ENCODE assay signal across 8 cellular contexts in the genomic region with DNA sequence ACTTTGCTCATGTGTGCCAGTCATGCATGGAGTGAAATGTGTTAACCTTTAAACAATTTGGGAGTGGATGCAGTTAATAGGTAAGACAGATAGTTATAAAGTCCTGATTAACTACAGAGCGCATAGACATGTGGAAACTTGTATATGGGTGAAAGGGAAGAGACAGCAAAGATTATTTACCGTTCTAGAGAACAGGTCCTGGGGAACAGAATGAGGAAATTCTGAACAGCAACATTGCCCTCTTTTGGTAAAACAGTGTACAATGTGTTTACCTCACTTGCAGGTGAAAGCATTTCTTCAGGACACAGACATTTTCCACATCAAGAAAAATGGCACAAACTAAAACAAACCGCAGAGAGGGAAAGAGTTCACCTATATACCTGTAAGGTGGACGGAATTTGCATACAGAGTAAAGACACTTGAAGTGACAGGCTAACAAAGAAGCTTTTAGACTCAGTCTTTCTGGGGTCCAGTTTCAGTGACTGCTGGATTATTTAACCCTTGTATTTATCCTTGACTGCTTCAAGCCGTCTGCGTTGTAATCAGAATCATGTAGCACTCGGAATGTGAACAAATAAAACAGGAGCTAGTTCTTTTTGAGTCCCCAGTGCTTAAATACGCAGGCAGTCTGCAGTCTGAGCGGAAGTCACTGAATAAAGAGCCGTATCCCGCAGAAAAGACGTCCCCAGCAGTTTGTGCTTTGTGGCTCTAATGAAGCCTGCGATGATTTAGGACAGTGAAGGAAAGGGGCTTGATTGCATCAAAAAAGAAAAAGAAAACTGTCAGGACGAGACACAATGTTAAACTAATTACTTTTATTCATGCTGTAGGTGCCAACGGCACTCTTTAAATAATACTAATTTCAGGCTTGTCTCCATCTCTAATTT.
DNase-seq lines count a peak whose midpoint lies in the region; ATAC-seq and TF ChIP-seq lines count a peak whose summit lies in the region.

No MANE protein-coding gene starts in this region.

- peak; percentile 72 for ATAC-seq in Right ventricle myocardium inferior
- peak; percentile 45 for ATAC-seq in HG02798 (IDR thresholded peaks at IDR 0.05; ENCODE audit: poor library complexity, unreplicated experiment)
- ATAC-seq in activated T-helper 17 cell treated with anti-CD3 and anti-CD28 coated beads, Interleukin-2, amount 50 U/mL, for 72 hours (replicated peaks), result peak; percentile 24
- ATAC-seq in left ventricle myocardium superior, result peak; percentile 71

- peaks cover 15% of the 10 kb centered on the region for H3K4me1 Mint-ChIP-seq in activated T-helper 17 cell treated with anti-CD3 and anti-CD28 coated beads, Interleukin-2, amount 50 U/mL, for 72 hours

- H3K9me3 Mint-ChIP-seq in activated T-helper 17 cell treated with anti-CD3 and anti-CD28 coated beads, Interleukin-2, amount 50 U/mL, for 72 hours, result peaks cover under 1% of the 10 kb centered on the region

- DNase-seq in Right ventricle myocardium inferior (ENCODE audit: missing footprints) (no peak), cardiac septum (ENCODE audit: low spot score) (no peak), NCI-H2029 treated with DMSO at 0.1 percent for 48 hours (lab: John Stamatoyannopoulos, UW) (peak; percentile 69), left ventricle myocardium superior (no peak), sigmoid colon (no peak), activated gamma-delta T cell treated with Interleukin-2 at 50 U/mL for 16 hours (no peak)

- TF ChIP-seq POLR2A in sigmoid colon (IDR thresholded peaks at IDR 0.05), result no peak

- peak overlapping the region in 3 of 4 donors; percentile 0 to 23 (median 21) for H3K4me3 ChIP-seq in sigmoid colon

- intact Hi-C loops in Right ventricle myocardium inferior (cut with DNase I), result loop anchor here (1.0 to 10.0 kb wide), 4 partner anchors 243 to 1515 kb away; no protein-coding TSS in a partner anchor
- intact Hi-C loops in cardiac septum (cut with DNase I), result loop anchor here (10.0 kb wide), 1 partner anchor 558 kb away; the partner anchor contains the start of gene NR4A2
- intact Hi-C loops in left ventricle myocardium superior (cut with micrococcal nuclease), result no loop called here
- intact Hi-C loops in sigmoid colon (cut with DNase I), result no loop called here

- peaks cover 0 to 7% (median 0%) of the 10 kb centered on the region in 3 donors for H3K27me3 ChIP-seq in sigmoid colon

- WGBS in sigmoid colon, 2 donors, result 2 to 6% methylated on average over 15 of the region's 15 CpGs

- H3K36me3 Mint-ChIP-seq in activated T-helper 17 cell treated with anti-CD3 and anti-CD28 coated beads, Interleukin-2, amount 50 U/mL, for 72 hours (ENCODE audit: low read depth), result no peaks in the 10 kb centered on the region

- H3K27me3 Mint-ChIP-seq in activated T-helper 17 cell treated with anti-CD3 and anti-CD28 coated beads, Interleukin-2, amount 50 U/mL, for 72 hours, result peaks cover 39% of the 10 kb centered on the region

- no peak overlapping the region for H3K27ac ChIP-seq in sigmoid colon

- H3K27ac Mint-ChIP-seq in activated T-helper 17 cell treated with anti-CD3 and anti-CD28 coated beads, Interleukin-2, amount 50 U/mL, for 72 hours, result no peak overlapping the region

- no peaks in the 10 kb centered on the region for H3K9me3 ChIP-seq in sigmoid colon

- peaks cover 0 to 6% (median 3%) of the 10 kb centered on the region in 4 donors for H3K4me1 ChIP-seq in sigmoid colon

- TF ChIP-seq EP300 in sigmoid colon (IDR thresholded peaks at IDR 0.05), result no peak

- TF ChIP-seq CTCF in sigmoid colon (IDR thresholded peaks at IDR 0.05), result peak in 2 of 4 experiments; percentile 17 to 22

- no peak overlapping the region for H3K4me3 Mint-ChIP-seq in activated T-helper 17 cell treated with anti-CD3 and anti-CD28 coated beads, Interleukin-2, amount 50 U/mL, for 72 hours

- no peaks in the 10 kb centered on the region for H3K36me3 ChIP-seq in sigmoid colon

Comparison
In these comparisons a context has a peak if more than half of its experiments do, and no peak if none do; other contexts are left out.
1. intact Hi-C loops: an anchor here in Right ventricle myocardium inferior (1.0 to 10.0 kb wide) and cardiac septum (10.0 kb wide); none called in left ventricle myocardium superior and sigmoid colon.